Comparison of ENCODE assay signal across 19 cellular contexts in the genomic region with DNA sequence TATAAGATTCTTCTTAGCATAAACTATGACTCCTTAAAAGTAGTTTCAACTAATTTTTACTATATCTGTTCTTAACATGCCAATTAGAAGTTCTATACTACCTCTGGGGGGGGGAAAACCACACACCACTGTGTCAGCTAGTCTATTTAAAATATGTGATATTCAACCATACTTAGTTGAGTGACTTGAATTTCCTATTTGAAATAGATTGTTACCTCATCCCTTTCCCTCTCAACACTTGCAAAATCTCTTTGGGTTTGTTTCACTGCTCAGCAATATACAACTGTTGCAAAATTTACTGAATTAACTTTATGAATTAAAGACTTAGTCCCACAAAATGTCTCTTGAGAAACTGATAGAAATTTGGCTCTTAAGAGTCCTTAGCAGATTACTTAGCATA.
"Had no signal": no experiment of that assay in that cellular context is flagged by ENCODE, and none has a peak within 500 bp of the region (broad histone marks: within the 10 kb centered on the region; RNA-seq: fewer than 3 reads in every experiment).

No MANE protein-coding gene starts in this region.

- DNase-seq: activated CD4-positive, alpha-beta T cell treated with anti-CD3 and anti-CD28 coated beads, Interleukin-2, amount 10 ng/mL, durations not matched to agents 7 days and 5 days; activated CD4-positive, CD25-positive, alpha-beta regulatory T cell; activated CD8-positive, alpha-beta memory T cell treated with anti-CD3 and anti-CD28 coated beads for 24 hours; activated naive CD8-positive, alpha-beta T cell treated with anti-CD3 and anti-CD28 coated beads for 36 hours; anterior cingulate cortex; dermis blood vessel endothelial cell; kidney; left ventricle myocardium superior; natural killer cell; trophoblast cell had no signal

- H3K36me3 Mint-ChIP-seq: natural killer cell had no signal

- H3K4me3 ChIP-seq: breast epithelium, hepatocyte, prostate gland, smooth muscle cell, suprapubic skin had no signal

- H3K27me3 Mint-ChIP-seq: activated CD4-positive, alpha-beta T cell treated with anti-CD3 and anti-CD28 coated beads, Interleukin-2, amount 10 ng/mL, durations not matched to agents 7 days and 5 days; activated naive CD8-positive, alpha-beta T cell treated with anti-CD3 and anti-CD28 coated beads for 36 hours; memory B cell; stimulated activated naive CD8-positive, alpha-beta T cell treated with anti-CD3 and anti-CD28 coated beads, Interleukin-15, Interleukin-2, amounts not matched to agents 100 ng/mL and 50 ng/mL, for 24 hours had no signal

- H3K9me3 ChIP-seq: breast epithelium, prostate gland, suprapubic skin had no signal

- H3K27ac Mint-ChIP-seq: activated CD4-positive, alpha-beta T cell treated with anti-CD3 and anti-CD28 coated beads, Interleukin-2, amount 10 ng/mL, durations not matched to agents 7 days and 5 days; activated naive CD8-positive, alpha-beta T cell treated with anti-CD3 and anti-CD28 coated beads for 36 hours; activated T-helper 1 cell treated with anti-CD3 and anti-CD28 coated beads, Interleukin-12 subunit alpha, Interleukin-12 subunit beta, Interleukin-2, Interleukin-4 antibody, amounts not matched to agents 30 ng/mL and 10 ng/mL and 1 ng/mL, durations not matched to agents 14 hours and 24 hours and 36 hours; memory B cell; natural killer cell; stimulated activated naive CD8-positive, alpha-beta T cell treated with anti-CD3 and anti-CD28 coated beads, Interleukin-15, Interleukin-2, amounts not matched to agents 100 ng/mL and 50 ng/mL, for 24 hours; T-helper 2 cell treated with Interferon-gamma antibody and Interleukin-4, amounts not matched to agents 5 μg/mL and 100 μg/mL, for 36 hours had no signal

- H3K27ac ChIP-seq: breast epithelium, hepatocyte, prostate gland, suprapubic skin had no signal

- H3K27me3 ChIP-seq: breast epithelium, hepatocyte, suprapubic skin had no signal

- H3K9me3 Mint-ChIP-seq: activated CD4-positive, alpha-beta T cell treated with anti-CD3 and anti-CD28 coated beads, Interleukin-2, amount 10 ng/mL, durations not matched to agents 7 days and 5 days; activated naive CD8-positive, alpha-beta T cell treated with anti-CD3 and anti-CD28 coated beads for 36 hours; activated T-helper 1 cell treated with anti-CD3 and anti-CD28 coated beads, Interleukin-12 subunit alpha, Interleukin-12 subunit beta, Interleukin-2, Interleukin-4 antibody, amounts not matched to agents 30 ng/mL and 10 ng/mL and 1 ng/mL, durations not matched to agents 14 hours and 24 hours and 36 hours; memory B cell; natural killer cell; stimulated activated naive CD8-positive, alpha-beta T cell treated with anti-CD3 and anti-CD28 coated beads, Interleukin-15, Interleukin-2, amounts not matched to agents 100 ng/mL and 50 ng/mL, for 24 hours; T-helper 2 cell treated with Interferon-gamma antibody and Interleukin-4, amounts not matched to agents 5 μg/mL and 100 μg/mL, for 36 hours had no signal

- H3K36me3 ChIP-seq: breast epithelium, prostate gland, suprapubic skin had no signal

- H3K4me1 ChIP-seq: breast epithelium, prostate gland, suprapubic skin had no signal

- ATAC-seq: natural killer cell had no signal

- H3K4me3 Mint-ChIP-seq: activated CD4-positive, alpha-beta T cell treated with anti-CD3 and anti-CD28 coated beads, Interleukin-2, amount 10 ng/mL, durations not matched to agents 7 days and 5 days; activated naive CD8-positive, alpha-beta T cell treated with anti-CD3 and anti-CD28 coated beads for 36 hours; activated T-helper 1 cell treated with anti-CD3 and anti-CD28 coated beads, Interleukin-12 subunit alpha, Interleukin-12 subunit beta, Interleukin-2, Interleukin-4 antibody, amounts not matched to agents 30 ng/mL and 10 ng/mL and 1 ng/mL, durations not matched to agents 14 hours and 24 hours and 36 hours; memory B cell; natural killer cell; stimulated activated naive CD8-positive, alpha-beta T cell treated with anti-CD3 and anti-CD28 coated beads, Interleukin-15, Interleukin-2, amounts not matched to agents 100 ng/mL and 50 ng/mL, for 24 hours; T-helper 2 cell treated with Interferon-gamma antibody and Interleukin-4, amounts not matched to agents 5 μg/mL and 100 μg/mL, for 36 hours had no signal
